Comparison of ENCODE assay signal across 8 cellular contexts in the genomic region with DNA sequence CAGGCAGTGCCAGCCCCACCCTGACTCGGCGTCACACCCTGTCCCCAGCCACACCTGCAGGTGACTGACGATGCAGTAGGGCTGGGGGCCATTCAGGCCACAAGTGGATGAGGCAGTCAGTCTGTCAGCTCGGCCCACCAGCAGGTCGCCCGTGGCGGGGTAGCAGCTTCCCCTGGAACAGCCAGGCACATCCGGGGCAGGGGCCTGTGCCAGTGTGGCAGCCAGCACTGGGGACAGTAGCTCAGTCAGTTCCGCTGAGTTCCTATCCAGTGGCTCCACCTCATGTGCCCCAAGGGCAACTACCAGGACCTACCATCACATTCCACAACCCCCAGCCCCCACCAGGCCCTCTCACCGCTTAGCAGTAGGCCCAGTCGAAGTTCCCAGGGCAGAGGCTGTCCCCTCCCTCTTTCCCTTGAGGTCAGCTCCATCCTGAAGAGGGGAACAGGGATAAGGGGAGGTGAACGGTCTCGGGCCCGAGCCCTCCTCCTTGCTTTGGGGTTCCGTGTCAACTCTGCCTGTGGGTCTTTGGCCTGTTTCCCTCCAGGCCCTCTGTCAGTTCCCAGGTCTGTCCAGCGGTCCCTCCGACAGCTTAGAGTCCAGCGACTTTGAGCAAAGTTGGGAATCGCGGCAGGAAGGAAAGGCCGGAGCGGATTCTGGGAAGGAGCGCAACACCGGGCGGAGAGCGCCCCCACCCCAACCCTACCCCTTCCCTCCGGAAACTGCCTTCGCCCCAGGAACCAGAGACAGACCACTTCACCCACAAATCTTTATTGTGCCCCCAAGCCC. TPM values are rescaled to one million over a fixed set of nuclear protein-coding genes. Genes with fewer than 3 reads are reported as not detected.
A peak's percentile ranks its signal among the peaks of the same experiment; 100 is the strongest.
DNase-seq lines count a peak whose midpoint lies in the region; ATAC-seq, FAIRE-seq and TF ChIP-seq lines count a peak whose summit lies in the region.

A gene (minus strand): TSS at position 614 of the 789 bp plus-strand sequence. CDS start 183 bp downstream, at position 431.

- no peaks in the 10 kb centered on the region for H3K4me1 Mint-ChIP-seq in activated CD8-positive, alpha-beta T cell treated with anti-CD3 and anti-CD28 coated beads for 36 hours (ENCODE audit: low read depth)
- H3K4me1 Mint-ChIP-seq in glutamatergic neuron (ENCODE audit: low read depth, unreplicated experiment), result no peaks in the 10 kb centered on the region
- H3K4me1 Mint-ChIP-seq in neural crest cell, result peaks cover 35% of the 10 kb centered on the region

- no peak within 1 kb of the TSS for H3K4me3 Mint-ChIP-seq in activated CD8-positive, alpha-beta T cell treated with anti-CD3 and anti-CD28 coated beads for 36 hours
- H3K4me3 Mint-ChIP-seq in glutamatergic neuron (ENCODE audit: unreplicated experiment), result peak within 1 kb of the TSS; percentile 88
- peak within 1 kb of the TSS; percentile 92 for H3K4me3 Mint-ChIP-seq in neural crest cell

- H3K27ac Mint-ChIP-seq in activated CD8-positive, alpha-beta T cell treated with anti-CD3 and anti-CD28 coated beads for 36 hours, result no peak within 1 kb of the TSS
- H3K27ac Mint-ChIP-seq in glutamatergic neuron (ENCODE audit: unreplicated experiment), result peak within 1 kb of the TSS; percentile 78
- H3K27ac Mint-ChIP-seq in neural crest cell (ENCODE audit: unreplicated experiment), result peak within 1 kb of the TSS; percentile 64

- H3K27ac ChIP-seq in HL-60 (replicated peaks), result no peak within 1 kb of the TSS

- no peaks in the 10 kb centered on the region for H3K36me3 Mint-ChIP-seq in activated CD8-positive, alpha-beta T cell treated with anti-CD3 and anti-CD28 coated beads for 36 hours (ENCODE audit: low read depth)
- H3K36me3 Mint-ChIP-seq in glutamatergic neuron (ENCODE audit: unreplicated experiment) (no peaks in the 10 kb centered on the region), neural crest cell (ENCODE audit: low read depth) (no peaks in the 10 kb centered on the region)

- POLR2A ChIA-PET in activated CD8-positive, alpha-beta T cell treated with anti-CD3 and anti-CD28 coated beads for 36 hours (lab: Charles Lee), result interaction anchor here (1.5 to 1.7 kb wide), 3 partner anchors 8 to 32 kb away, joined by 4 to 9 read pairs (median 6); a partner anchor contains a TSS

- no peak for ATAC-seq in activated CD8-positive, alpha-beta T cell treated with anti-CD3 and anti-CD28 coated beads for 36 hours
- ATAC-seq in GM18511 (IDR thresholded peaks at IDR 0.05; ENCODE audit: unreplicated experiment), result no peak
- no peak for ATAC-seq in HG03039 (IDR thresholded peaks at IDR 0.05; ENCODE audit: unreplicated experiment)

- FAIRE-seq in A204.1 (lab: Jason Lieb, UNC), result peak; percentile 29

- H3K4me3 ChIP-seq in HL-60 (replicated peaks; ENCODE audit: insufficient read depth, low read length), result peak within 1 kb of the TSS; percentile 9; the same call in 1 of the 2 replicates

- intact Hi-C loops in activated CD8-positive, alpha-beta T cell treated with anti-CD3 and anti-CD28 coated beads for 36 hours (cut with micrococcal nuclease), result no loop called here

- no peaks in the 10 kb centered on the region for H3K27me3 ChIP-seq in HL-60 (ENCODE audit: insufficient read depth, poor library complexity, severe bottlenecking)

- CTCF ChIA-PET in activated CD8-positive, alpha-beta T cell treated with anti-CD3 and anti-CD28 coated beads for 36 hours (lab: Charles Lee), result interaction anchor here (1.3 to 1.6 kb wide), 2 partner anchors 38 kb away, joined by 3 to 4 read pairs; no protein-coding TSS in a partner anchor

- TF ChIP-seq CTCF in HL-60 (IDR thresholded peaks at IDR 0.05; ENCODE audit: insufficient read depth, low read length), result no peak
- no peak for TF ChIP-seq CTCF in activated CD8-positive, alpha-beta T cell treated with anti-CD3 and anti-CD28 coated beads for 36 hours (IDR thresholded peaks at IDR 0.05)
- no peak for TF ChIP-seq CTCF in glutamatergic neuron (IDR thresholded peaks at IDR 0.05; ENCODE audit: partially characterized antibody, unreplicated experiment)
- peak; percentile 17 for TF ChIP-seq CTCF in neural crest cell (conservative IDR thresholded peaks at IDR 0.05)

- DNase-seq in HL-60 (ENCODE audit: low read depth in 1 of 2, low spot score in 1 of 2) (no peak), glutamatergic neuron (peak; percentile 73), neural crest cell (ENCODE audit: low read depth, low spot score) (peak; percentile 65)
- peak; percentile 6 for DNase-seq in activated CD8-positive, alpha-beta T cell treated with anti-CD3 and anti-CD28 coated beads for 36 hours
- no peak for DNase-seq in activated CD8-positive, alpha-beta memory T cell treated with anti-CD3 and anti-CD28 coated beads for 24 hours

- peaks cover 2% of the 10 kb centered on the region for H3K27me3 Mint-ChIP-seq in activated CD8-positive, alpha-beta T cell treated with anti-CD3 and anti-CD28 coated beads for 36 hours
- H3K27me3 Mint-ChIP-seq in glutamatergic neuron (ENCODE audit: unreplicated experiment) (peaks cover 1% of the 10 kb centered on the region), neural crest cell (ENCODE audit: low read depth) (no peaks in the 10 kb centered on the region)

- H3K9me3 Mint-ChIP-seq in activated CD8-positive, alpha-beta T cell treated with anti-CD3 and anti-CD28 coated beads for 36 hours, result no peaks in the 10 kb centered on the region
- no peaks in the 10 kb centered on the region for H3K9me3 Mint-ChIP-seq in glutamatergic neuron (ENCODE audit: unreplicated experiment)
- H3K9me3 Mint-ChIP-seq in neural crest cell, result no peaks in the 10 kb centered on the region

RNA-seq across cellular contexts. Expression of the gene that starts here (rescaled TPM):
- total RNA-seq in activated CD8-positive, alpha-beta T cell treated with anti-CD3 and anti-CD28 coated beads for 36 hours, result not detected
- total RNA-seq in glutamatergic neuron (ENCODE audit: unreplicated experiment), result 16.6 TPM
- 108 and 120 TPM in 2 replicates for total RNA-seq in neural crest cell

Comparison
In these comparisons a context has a peak if more than half of its experiments do, and no peak if none do; other contexts are left out.
1. RNA of the gene that starts here (total RNA-seq): 108 to 120 TPM in neural crest cell and 16.6 TPM in glutamatergic neuron (single experiment); not detected in activated CD8-positive, alpha-beta T cell treated with anti-CD3 and anti-CD28 coated beads for 36 hours; every median in the first group is over 10 times any median in the second.
2. Peak in DNase-seq in activated CD8-positive, alpha-beta T cell treated with anti-CD3 and anti-CD28 coated beads for 36 hours; RNA of the gene not detected or under 1 TPM.
3. DNase-seq: peak in glutamatergic neuron (single experiment) and neural crest cell (single experiment); none in HL-60 (0 of 2) and activated CD8-positive, alpha-beta memory T cell treated with anti-CD3 and anti-CD28 coated beads for 24 hours (single experiment).